Comparison of ENCODE assay signal across 16 cellular contexts in genomic region chr6:43125119-43125518, GRCh38. TPM values are rescaled to one million over a fixed set of nuclear protein-coding genes. Genes with fewer than 3 reads are reported as not detected.
A peak's percentile ranks its signal among the peaks of the same experiment; 100 is the strongest.
DNase-seq lines count a peak whose midpoint lies in the region; ATAC-seq and TF ChIP-seq lines count a peak whose summit lies in the region.
"Had no signal": no experiment of that assay in that cellular context is flagged by ENCODE, and none has a peak within 500 bp of the region (broad histone marks: within the 10 kb centered on the region; RNA-seq: fewer than 3 reads in every experiment).

No MANE protein-coding gene starts in this region.

- no peak for TF ChIP-seq CTCF in natural killer cell (IDR thresholded peaks at IDR 0.05)
- TF ChIP-seq CTCF in choroid plexus epithelial cell (conservative IDR thresholded peaks at IDR 0.05; ENCODE audit: low read depth, low read length): no peak
- TF ChIP-seq CTCF in GM13976 (IDR thresholded peaks at IDR 0.05; ENCODE audit: borderline replicate concordance, control extremely low read depth, extremely low read depth, insufficient read depth, missing control alignments): no peak

- in situ Hi-C loops in GM13976 (cut with MboI; ENCODE audit: low sequenced_read_pairs, unreplicated experiment): no loop called here

- peak; percentile 58 for DNase-seq in natural killer cell treated with Interleukin-12 subunit alpha and Interleukin-12 subunit beta and Interleukin-15 and Interleukin-18, amount 100 ng/mL, for 72 hours (ENCODE audit: low spot score)
- no peak for DNase-seq in natural killer cell
- peak; percentile 86 for DNase-seq in choroid plexus epithelial cell (ENCODE audit: low read depth)
- DNase-seq in mucosa of gallbladder (ENCODE audit: low spot score): peak; percentile 44
- DNase-seq in GM13976 (ENCODE audit: low spot score): no peak
- DNase-seq in GDM1 (lab: John Stamatoyannopoulos, UW): no peak
- no peak for DNase-seq in NCI-H524 treated with DMSO at 0.1 percent for 48 hours (lab: John Stamatoyannopoulos, UW)
- DNase-seq: activated CD4-positive, alpha-beta T cell treated with anti-CD3 and anti-CD28 coated beads for 36 hours; activated T-cell treated with anti-CD3 and anti-CD28 coated beads, Interleukin-2, amount 50 U/mL, for 4 hours; GOT3; MV-4-11; NCI-H2227 treated with DMSO at 0.1 percent for 48 hours; spleen; testis had no signal

- H3K9me3 Mint-ChIP-seq in natural killer cell treated with Interleukin-12 subunit alpha and Interleukin-12 subunit beta and Interleukin-15 and Interleukin-18, amount 100 ng/mL, for 72 hours: no peaks in the 10 kb centered on the region
- no peaks in the 10 kb centered on the region for H3K9me3 Mint-ChIP-seq in natural killer cell
- H3K9me3 Mint-ChIP-seq: activated T-cell treated with anti-CD3 and anti-CD28 coated beads, Interleukin-2, amount 50 U/mL, for 4 hours had no signal

- no peaks in the 10 kb centered on the region for H3K27me3 Mint-ChIP-seq in natural killer cell treated with Interleukin-12 subunit alpha and Interleukin-12 subunit beta and Interleukin-15 and Interleukin-18, amount 100 ng/mL, for 72 hours
- H3K27me3 Mint-ChIP-seq in natural killer cell (ENCODE audit: low read depth in 2 of 2): no peaks in the 10 kb centered on the region
- H3K27me3 Mint-ChIP-seq: activated CD4-positive, alpha-beta T cell treated with anti-CD3 and anti-CD28 coated beads for 36 hours had no signal

- H3K4me1 Mint-ChIP-seq in natural killer cell treated with Interleukin-12 subunit alpha and Interleukin-12 subunit beta and Interleukin-15 and Interleukin-18, amount 100 ng/mL, for 72 hours (ENCODE audit: low read depth in 2 of 2): no peaks in the 10 kb centered on the region
- no peaks in the 10 kb centered on the region for H3K4me1 Mint-ChIP-seq in natural killer cell
- H3K4me1 Mint-ChIP-seq: activated CD4-positive, alpha-beta T cell treated with anti-CD3 and anti-CD28 coated beads for 36 hours had no signal

- no peak overlapping the region for H3K4me3 Mint-ChIP-seq in natural killer cell treated with Interleukin-12 subunit alpha and Interleukin-12 subunit beta and Interleukin-15 and Interleukin-18, amount 100 ng/mL, for 72 hours
- no peak overlapping the region for H3K4me3 Mint-ChIP-seq in natural killer cell
- H3K4me3 Mint-ChIP-seq: activated CD4-positive, alpha-beta T cell treated with anti-CD3 and anti-CD28 coated beads for 36 hours; activated T-cell treated with anti-CD3 and anti-CD28 coated beads, Interleukin-2, amount 50 U/mL, for 4 hours had no signal

- H3K27ac Mint-ChIP-seq in natural killer cell treated with Interleukin-12 subunit alpha and Interleukin-12 subunit beta and Interleukin-15 and Interleukin-18, amount 100 ng/mL, for 72 hours: no peak overlapping the region
- no peak overlapping the region for H3K27ac Mint-ChIP-seq in natural killer cell
- H3K27ac Mint-ChIP-seq: activated CD4-positive, alpha-beta T cell treated with anti-CD3 and anti-CD28 coated beads for 36 hours had no signal

- no peak overlapping the region for H3K4me3 ChIP-seq in choroid plexus epithelial cell (ENCODE audit: low read depth, low read length)
- H3K4me3 ChIP-seq: A549, spleen, testis had no signal

- intact Hi-C loops in natural killer cell (cut with micrococcal nuclease): no loop called here

- H3K36me3 Mint-ChIP-seq in natural killer cell treated with Interleukin-12 subunit alpha and Interleukin-12 subunit beta and Interleukin-15 and Interleukin-18, amount 100 ng/mL, for 72 hours: no peaks in the 10 kb centered on the region
- no peaks in the 10 kb centered on the region for H3K36me3 Mint-ChIP-seq in natural killer cell

- ATAC-seq in natural killer cell treated with Interleukin-12 subunit alpha and Interleukin-12 subunit beta and Interleukin-15 and Interleukin-18, amount 100 ng/mL, for 72 hours: no peak
- ATAC-seq in natural killer cell: no peak
- no peak for ATAC-seq in HG02798 (IDR thresholded peaks at IDR 0.05; ENCODE audit: poor library complexity, unreplicated experiment)
- ATAC-seq: A549; activated CD4-positive, alpha-beta T cell treated with anti-CD3 and anti-CD28 coated beads for 36 hours; activated T-cell treated with anti-CD3 and anti-CD28 coated beads, Interleukin-2, amount 50 U/mL, for 4 hours had no signal

RNA-seq across cellular contexts. Expression of gene SRF, which starts 46.0 kb away (rescaled TPM):
- total RNA-seq in natural killer cell treated with Interleukin-12 subunit alpha and Interleukin-12 subunit beta and Interleukin-15 and Interleukin-18, amount 100 ng/mL, for 72 hours: 10 to 100 TPM; 56.8 to 70.4 TPM
- total RNA-seq in natural killer cell: 10 to 100 TPM; 31.6 to 33.0 (median 32.0) TPM
- 50.5 TPM for total RNA-seq in mucosa of gallbladder

RNA-seq across cellular contexts. Expression of gene PTK7, which starts 49.0 kb away (rescaled TPM):
- 1 to 10 TPM; 1.2 to 4.1 TPM for total RNA-seq in natural killer cell treated with Interleukin-12 subunit alpha and Interleukin-12 subunit beta and Interleukin-15 and Interleukin-18, amount 100 ng/mL, for 72 hours
- 1 to 10 TPM; 1.7 to 5.6 (median 2.8) TPM for total RNA-seq in natural killer cell
- total RNA-seq in mucosa of gallbladder: 30.0 TPM

RNA-seq across cellular contexts. Expression of gene CUL9, which starts 56.9 kb away (rescaled TPM):
- 10 to 100 TPM; 41.5 to 85.8 TPM for total RNA-seq in natural killer cell treated with Interleukin-12 subunit alpha and Interleukin-12 subunit beta and Interleukin-15 and Interleukin-18, amount 100 ng/mL, for 72 hours
- total RNA-seq in natural killer cell (10 to 100 TPM; 73.1 to 85.7 (median 73.9) TPM), mucosa of gallbladder (50.0 TPM)

Comparison
In these comparisons a context has a peak if more than half of its experiments do, and no peak if none do; other contexts are left out.
1. DNase-seq: peak in natural killer cell treated with Interleukin-12 subunit alpha and Interleukin-12 subunit beta and Interleukin-15 and Interleukin-18, amount 100 ng/mL, for 72 hours (single experiment), choroid plexus epithelial cell (single experiment) and mucosa of gallbladder (single experiment); none in natural killer cell (single experiment), GM13976 (single experiment), GDM1 (single experiment) and NCI-H524 treated with DMSO at 0.1 percent for 48 hours (single experiment).